Comparison of ENCODE assay signal across 19 cellular contexts in the genomic region with DNA sequence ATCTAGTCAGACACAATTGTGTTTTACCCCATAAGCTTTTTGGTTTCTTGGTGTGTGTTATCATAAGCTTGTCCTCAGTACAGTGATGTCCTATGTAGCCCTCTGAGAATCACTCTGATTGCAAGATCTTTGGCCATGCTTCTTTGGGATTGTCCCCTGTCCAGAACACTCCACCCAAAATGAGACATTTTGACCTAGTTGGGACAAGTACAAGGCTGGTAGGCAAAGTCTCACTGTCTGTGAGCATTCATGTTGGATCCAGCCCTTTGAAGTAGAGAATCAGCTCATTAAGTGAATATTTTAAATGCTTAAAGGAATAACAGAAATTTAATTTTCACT. TPM values are rescaled to one million over a fixed set of nuclear protein-coding genes. Genes with fewer than 3 reads are reported as not detected.
A peak's percentile ranks its signal among the peaks of the same experiment; 100 is the strongest.
DNase-seq lines count a peak whose midpoint lies in the region; ATAC-seq and TF ChIP-seq lines count a peak whose summit lies in the region.
"Had no signal": no experiment of that assay in that cellular context is flagged by ENCODE, and none has a peak within 500 bp of the region (broad histone marks: within the 10 kb centered on the region; RNA-seq: fewer than 3 reads in every experiment).

No MANE protein-coding gene starts in this region.

- H2AFZ ChIP-seq in SK-N-SH (ENCODE audit: low read depth) (no peak overlapping the region), IMR-90 (replicated peaks; ENCODE audit: low read length, poor library complexity) (no peak overlapping the region)

- H4K20me1 ChIP-seq in SK-N-SH (ENCODE audit: insufficient read depth) (no peaks in the 10 kb centered on the region), IMR-90 (ENCODE audit: insufficient read depth, low read length) (peaks cover 6% of the 10 kb centered on the region; the same call in 1 of the 2 replicates)

- ATAC-seq in SK-N-SH treated with all-trans-retinoic acid at 6 μM for 48 hours = no peak
- ATAC-seq in IMR-90 (ENCODE audit: low read depth) = no peak
- peak; percentile 65 for ATAC-seq in gastroesophageal sphincter
- no peak for ATAC-seq in stimulated activated naive B cell treated with anti-CD40 and anti-IgM and Interleukin-4, amounts not matched to agents 10 μg/mL and 1 μg/mL and 100 μg/mL, for 72 hours (replicated peaks)
- ATAC-seq in GM19467 (IDR thresholded peaks at IDR 0.05; ENCODE audit: unreplicated experiment) = no peak
- no peak for ATAC-seq in GM21723 (IDR thresholded peaks at IDR 0.05; ENCODE audit: unreplicated experiment)
- ATAC-seq: HCT116 had no signal

- BruUV-seq in IMR-90 (replicated peaks; lab: Mats Ljungman, UMichigan) = no TSS peak

- no peak overlapping the region for H2AK9ac ChIP-seq in IMR-90 (replicated peaks; ENCODE audit: low read depth, low read length, poor library complexity)

- peaks cover 38 to 67% of the 10 kb centered on the region in 2 experiments for H3K79me1 ChIP-seq in IMR-90 (ENCODE audit: low read depth in 1 of 2, low read length in 2 of 2)

- H3K36me3 ChIP-seq in SK-N-SH (replicated peaks in 1 of 2; ENCODE audit: control insufficient read depth in 1 of 2, insufficient read depth in 2 of 2, low read length in 1 of 2) (no peaks in the 10 kb centered on the region), IMR-90 (ENCODE audit: control insufficient read depth, insufficient read depth, low read length) (no peaks in the 10 kb centered on the region), gastroesophageal sphincter (no peaks in the 10 kb centered on the region)
- H3K36me3 ChIP-seq: tibial nerve had no signal

- peak overlapping the region; percentile 64; the same call in 1 of the 2 replicates for H2BK20ac ChIP-seq in IMR-90 (ENCODE audit: low read depth, low read length)

- no peaks in the 10 kb centered on the region for H3K9me2 ChIP-seq in SK-N-SH

- no peak overlapping the region; the same call in 1 of the 2 replicates for H2AK5ac ChIP-seq in IMR-90 (ENCODE audit: low read depth, low read length)

- TF ChIP-seq EP300 in SK-N-SH (IDR thresholded peaks at IDR 0.05; ENCODE audit: borderline replicate concordance in 1 of 2, low read depth in 1 of 2, low read length in 1 of 2) (no peak; a peak in 1 of 4 replicates), gastroesophageal sphincter (IDR thresholded peaks at IDR 0.05) (no peak)

- H3K14ac ChIP-seq in IMR-90 (replicated peaks; ENCODE audit: low read depth, low read length) = peak overlapping the region; percentile 90; the same call in 1 of the 2 replicates

- H3K23ac ChIP-seq in IMR-90 (ENCODE audit: low read depth, low read length) = peak overlapping the region; percentile 60

- no peak overlapping the region for H3K56ac ChIP-seq in IMR-90 (ENCODE audit: extremely low read depth, insufficient read depth, low read length)

- POLR2A ChIA-PET in SK-N-SH (lab: Yijun Ruan, JAX) (no interaction called here), IMR-90 (lab: Charles Lee; ENCODE audit: unreplicated experiment) (no interaction called here)

- H3K27me3 Mint-ChIP-seq in stimulated activated naive B cell treated with anti-CD40 and anti-IgM and Interleukin-4, amounts not matched to agents 10 μg/mL and 1 μg/mL and 100 μg/mL, for 72 hours = no peaks in the 10 kb centered on the region
- no peaks in the 10 kb centered on the region for H3K27me3 Mint-ChIP-seq in chondrocyte (ENCODE audit: low read depth)
- H3K27me3 Mint-ChIP-seq: CD4-positive, alpha-beta memory T cell; central memory CD8-positive, alpha-beta T cell had no signal

- H3K9me3 Mint-ChIP-seq in stimulated activated naive B cell treated with anti-CD40 and anti-IgM and Interleukin-4, amounts not matched to agents 10 μg/mL and 1 μg/mL and 100 μg/mL, for 72 hours = peaks cover 9 to 10% of the 10 kb centered on the region in 2 donors
- peaks cover 5% of the 10 kb centered on the region for H3K9me3 Mint-ChIP-seq in chondrocyte (ENCODE audit: low read depth)
- H3K9me3 Mint-ChIP-seq: central memory CD8-positive, alpha-beta T cell; T-helper 2 cell treated with Interferon-gamma antibody and Interleukin-4, amounts not matched to agents 5 μg/mL and 100 μg/mL, for 36 hours had no signal

- H3K79me2 ChIP-seq in SK-N-SH (ENCODE audit: insufficient read depth) = peaks cover 65% of the 10 kb centered on the region

- TF ChIP-seq RAD21 in SK-N-SH (IDR thresholded peaks at IDR 0.05; ENCODE audit: low read length) (no peak), IMR-90 (IDR thresholded peaks at IDR 0.05; ENCODE audit: low read length) (no peak)

- H3K9ac ChIP-seq in SK-N-SH = peak overlapping the region; percentile 41
- no peak overlapping the region for H3K9ac ChIP-seq in IMR-90 (ENCODE audit: low read depth, low read length)

- peak overlapping the region; percentile 64 for H3K4me2 ChIP-seq in SK-N-SH
- H3K4me2 ChIP-seq in IMR-90 (ENCODE audit: low read depth, low read length) = no peak overlapping the region

- in situ Hi-C loops in IMR-90 (cut with MboI; ENCODE audit: low sequenced_read_pairs) = no loop called here

- no peak overlapping the region for H4K91ac ChIP-seq in IMR-90 (ENCODE audit: insufficient read depth, low read depth, low read length)

- peak overlapping the region; percentile 89 for H3K27ac Mint-ChIP-seq in stimulated activated naive B cell treated with anti-CD40 and anti-IgM and Interleukin-4, amounts not matched to agents 10 μg/mL and 1 μg/mL and 100 μg/mL, for 72 hours
- no peak overlapping the region for H3K27ac Mint-ChIP-seq in chondrocyte (ENCODE audit: unreplicated experiment)
- H3K27ac Mint-ChIP-seq: nephron; T-helper 2 cell treated with Interferon-gamma antibody and Interleukin-4, amounts not matched to agents 5 μg/mL and 100 μg/mL, for 36 hours had no signal

- no peak overlapping the region; the same call in 1 of the 2 replicates for H3K18ac ChIP-seq in IMR-90 (ENCODE audit: low read depth, low read length)

- intact Hi-C loops in IMR-90 (cut with micrococcal nuclease) = no loop called here

- H2BK120ac ChIP-seq in IMR-90 (ENCODE audit: low read depth, low read length) = no peak overlapping the region

- TF ChIP-seq POLR2A in IMR-90 (IDR thresholded peaks at IDR 0.05; ENCODE audit: low read depth, low read length) (no peak), gastroesophageal sphincter (IDR thresholded peaks at IDR 0.05) (no peak)

- peaks cover 11% of the 10 kb centered on the region for H3K9me1 ChIP-seq in IMR-90 (ENCODE audit: insufficient read depth, low read length)

- H3K36me3 Mint-ChIP-seq in stimulated activated naive B cell treated with anti-CD40 and anti-IgM and Interleukin-4, amounts not matched to agents 10 μg/mL and 1 μg/mL and 100 μg/mL, for 72 hours = peaks cover 17 to 41% of the 10 kb centered on the region in 2 donors
- H3K36me3 Mint-ChIP-seq in chondrocyte (ENCODE audit: low read depth) = no peaks in the 10 kb centered on the region

- peak overlapping the region; percentile 47 for H2BK5ac ChIP-seq in IMR-90 (ENCODE audit: low read depth, low read length, poor library complexity, severe bottlenecking)

- DNase-seq in SK-N-SH (no peak), IMR-90 (no peak), chondrocyte (ENCODE audit: low spot score) (no peak)
- no peak for DNase-seq in stimulated activated naive B cell treated with anti-CD40 and anti-IgM and Interleukin-4, amounts not matched to agents 10 μg/mL and 1 μg/mL and 100 μg/mL, for 72 hours
- DNase-seq: activated CD4-positive, CD25-positive, alpha-beta regulatory T cell treated with anti-CD3 and anti-CD28 coated beads, Interleukin-2, amount 50 U/mL, for 72 hours; CD4-positive, alpha-beta memory T cell; KBM-7; NCI-H1105 had no signal

- no peak overlapping the region for H4K5ac ChIP-seq in IMR-90 (ENCODE audit: low read depth, low read length)

- H4K8ac ChIP-seq in IMR-90 (ENCODE audit: low read depth in 2 of 2, low read length in 2 of 2) = 0 out of 4 replicates have a peak overlapping the region, but pooled peaks of 1 of the 2 experiments have one; percentile 9

- 0 out of 4 replicates have a peak overlapping the region, but pooled peaks of 1 of the 2 experiments have one; percentile 4 for H3K4me3 ChIP-seq in SK-N-SH (ENCODE audit: low read depth in 2 of 2, low read length in 1 of 2)
- no peak overlapping the region for H3K4me3 ChIP-seq in IMR-90 (ENCODE audit: insufficient read depth, low read depth, low read length)
- H3K4me3 ChIP-seq in gastroesophageal sphincter = no peak overlapping the region
- H3K4me3 ChIP-seq: lung, tibial nerve had no signal

- CTCF ChIA-PET in SK-N-SH (lab: Yijun Ruan, JAX) = no interaction called here
- CTCF ChIA-PET in IMR-90 (lab: Yijun Ruan, JAX) = no interaction called here

- H3K4me1 ChIP-seq in SK-N-SH (ENCODE audit: control insufficient read depth in 1 of 2, insufficient read depth in 2 of 2, low read depth in 1 of 2, low read length in 1 of 2) = peaks cover 0 to 17% of the 10 kb centered on the region in 2 experiments; a peak in 3 of 4 replicates
- peaks cover 10% of the 10 kb centered on the region for H3K4me1 ChIP-seq in IMR-90 (ENCODE audit: control insufficient read depth, insufficient read depth, low read length)
- peaks cover 7 to 28% (median 18%) of the 10 kb centered on the region in 3 donors for H3K4me1 ChIP-seq in gastroesophageal sphincter

- no peaks in the 10 kb centered on the region for H3K9me3 ChIP-seq in SK-N-SH
- H3K9me3 ChIP-seq in IMR-90 (ENCODE audit: control insufficient read depth, insufficient read depth, low read length) = no peaks in the 10 kb centered on the region
- H3K9me3 ChIP-seq in gastroesophageal sphincter = no peaks in the 10 kb centered on the region
- H3K9me3 ChIP-seq: tibial nerve had no signal

- H3K4me3 Mint-ChIP-seq in stimulated activated naive B cell treated with anti-CD40 and anti-IgM and Interleukin-4, amounts not matched to agents 10 μg/mL and 1 μg/mL and 100 μg/mL, for 72 hours = no peak overlapping the region
- no peak overlapping the region for H3K4me3 Mint-ChIP-seq in chondrocyte (ENCODE audit: unreplicated experiment)
- H3K4me3 Mint-ChIP-seq: central memory CD8-positive, alpha-beta T cell; nephron; T-helper 2 cell treated with Interferon-gamma antibody and Interleukin-4, amounts not matched to agents 5 μg/mL and 100 μg/mL, for 36 hours had no signal

- peaks cover 34% of the 10 kb centered on the region for H3F3A ChIP-seq in SK-N-SH (replicated peaks; ENCODE audit: insufficient read depth)

- H3K4me1 Mint-ChIP-seq in stimulated activated naive B cell treated with anti-CD40 and anti-IgM and Interleukin-4, amounts not matched to agents 10 μg/mL and 1 μg/mL and 100 μg/mL, for 72 hours = peaks cover 41 to 70% of the 10 kb centered on the region in 2 donors
- H3K4me1 Mint-ChIP-seq in chondrocyte (ENCODE audit: low read depth) = peaks cover 25% of the 10 kb centered on the region
- H3K4me1 Mint-ChIP-seq: nephron had no signal

- no peaks in the 10 kb centered on the region for H3K27me3 ChIP-seq in SK-N-SH (ENCODE audit: insufficient read depth)
- no peaks in the 10 kb centered on the region for H3K27me3 ChIP-seq in IMR-90 (ENCODE audit: control insufficient read depth, insufficient read depth, low read length)
- no peaks in the 10 kb centered on the region for H3K27me3 ChIP-seq in gastroesophageal sphincter
- H3K27me3 ChIP-seq: tibial nerve had no signal

- TF ChIP-seq CTCF in SK-N-SH (IDR thresholded peaks at IDR 0.05) (no peak), IMR-90 (conservative IDR thresholded peaks at IDR 0.05; ENCODE audit: low read depth, low read length) (no peak), gastroesophageal sphincter (IDR thresholded peaks at IDR 0.05) (no peak), chondrocyte (IDR thresholded peaks at IDR 0.05) (no peak)

- H3K27ac ChIP-seq in SK-N-SH (ENCODE audit: low read depth in 2 of 2, low read length in 1 of 2) (peak overlapping the region in 1 of 2 experiments; percentile 98; a peak in 2 of 4 replicates), IMR-90 (ENCODE audit: insufficient read depth, low read length) (no peak overlapping the region), gastroesophageal sphincter (peak overlapping the region in 2 of 4 donors; percentile 12 to 28)
- H3K27ac ChIP-seq: 22Rv1, tibial nerve had no signal

- 0 out of 2 replicates have a peak overlapping the region, but pooled peaks have one; percentile 9 for H3K4ac ChIP-seq in IMR-90 (ENCODE audit: low read depth, low read length)

- dilution Hi-C loops in IMR-90 (cut with HindIII; ENCODE audit: low sequenced_read_pairs, unreplicated experiment) = no loop called here

- H2BK15ac ChIP-seq in IMR-90 (ENCODE audit: low read depth, low read length) = no peak overlapping the region

RNA-seq across cellular contexts. Expression of a gene that starts 28.9 kb away (rescaled TPM):
- polyA plus RNA-seq in SK-N-SH (2012; rRNA removed) (14.5 and 15.2 TPM in 2 replicates), IMR-90 (2012; rRNA removed) (8.3 and 9.0 TPM in 2 replicates)
- polyA plus RNA-seq in SK-N-SH (2012; cell fraction: cytosol; rRNA removed) = 19.3 and 23.3 TPM in 2 replicates
- polyA plus RNA-seq in SK-N-SH (2012; cell fraction: nucleus; rRNA removed) = 5.2 and 9.4 TPM in 2 replicates
- total RNA-seq in IMR-90 (2012; rRNA removed) (18.1 and 31.9 TPM in 2 replicates), gastroesophageal sphincter (10 to 100 TPM; 51.5 to 81.6 (median 66.1) TPM), chondrocyte (22.9 to 36.9 TPM (median 35.0 TPM) in 3 replicates)
- polyA plus RNA-seq in IMR-90 (2012; cell fraction: cytosol; rRNA removed) = 3.6 and 4.7 TPM in 2 replicates
- polyA plus RNA-seq in IMR-90 (2012; cell fraction: nucleus; rRNA removed; ENCODE audit: low replicate concordance) = 1.9 and 10.4 TPM in 2 replicates
